Comparison of ENCODE assay signal across 11 cellular contexts in the genomic region with DNA sequence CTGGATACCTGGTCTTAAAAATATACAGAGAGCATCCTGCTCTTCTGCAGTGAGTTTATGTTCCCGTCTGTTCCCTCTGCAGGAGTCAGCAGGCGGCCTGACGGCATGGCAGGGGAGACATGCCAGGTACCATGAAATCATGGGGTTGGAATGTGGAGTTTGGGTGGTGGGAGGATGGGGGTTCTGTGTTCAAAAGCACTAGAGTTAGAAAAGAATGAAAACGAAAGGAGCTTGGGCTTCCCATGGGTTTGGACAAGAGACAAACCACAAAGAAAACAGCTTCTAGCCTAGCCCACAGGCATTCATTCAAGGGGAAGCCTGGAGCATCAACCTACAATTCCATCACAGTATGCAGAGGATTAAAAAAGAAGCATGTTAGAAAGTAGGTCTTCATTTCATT. TPM values are rescaled to one million over a fixed set of nuclear protein-coding genes. Genes with fewer than 3 reads are reported as not detected.
DNase-seq lines count a peak whose midpoint lies in the region; ATAC-seq, FAIRE-seq and TF ChIP-seq lines count a peak whose summit lies in the region.
"Had no signal": no experiment of that assay in that cellular context is flagged by ENCODE, and none has a peak within 500 bp of the region (broad histone marks: within the 10 kb centered on the region; RNA-seq: fewer than 3 reads in every experiment).

No MANE protein-coding gene starts in this region.

- DNase-seq in ELR (ENCODE audit: low read depth) (peak; percentile 79), RWPE1 (ENCODE audit: low spot score) (peak; percentile 40), fibroblast of mammary gland (ENCODE audit: low read depth) (peak; percentile 96), pancreas (peak in 1 of 6 donors; percentile 19), NCI-H1092 treated with DMSO at 0.1 percent for 48 hours (lab: John Stamatoyannopoulos, UW) (no peak)
- DNase-seq in activated CD4-positive, alpha-beta T cell treated with anti-CD3 and anti-CD28 coated beads, Interleukin-2, amount 10 ng/mL, durations not matched to agents 24 days and 14 days = no peak
- DNase-seq: activated CD8-positive, alpha-beta memory T cell treated with anti-CD3 and anti-CD28 coated beads for 24 hours; KG1 had no signal

- no peaks in the 10 kb centered on the region for H3K4me1 ChIP-seq in pancreas

- POLR2A ChIA-PET in RWPE1 (lab: Yijun Ruan, JAX; ENCODE audit: low non-redundant PET) = no interaction called here

- ATAC-seq in pancreas (peak in 3 of 4 donors; percentile 39 to 73 (median 50)), GM19455 (IDR thresholded peaks at IDR 0.05; ENCODE audit: unreplicated experiment) (no peak), HG02973 (IDR thresholded peaks at IDR 0.05; ENCODE audit: unreplicated experiment) (no peak)

- intact Hi-C loops in pancreas (cut with DNase I) = no loop called here
- intact Hi-C loops in activated CD4-positive, alpha-beta T cell treated with anti-CD3 and anti-CD28 coated beads, Interleukin-2, amount 10 ng/mL, durations not matched to agents 24 days and 14 days (cut with micrococcal nuclease) = no loop called here

- peaks cover 7% of the 10 kb centered on the region for H3K9me3 Mint-ChIP-seq in activated CD4-positive, alpha-beta T cell treated with anti-CD3 and anti-CD28 coated beads, Interleukin-2, amount 10 ng/mL, durations not matched to agents 24 days and 14 days

- 69 to 73% methylated on average over 4 of the region's 4 CpGs for WGBS in pancreas, 2 donors

- H3K27ac ChIP-seq in RWPE1 (peak overlapping the region; percentile 40; the same call in 1 of the 2 replicates), pancreas (no peak overlapping the region)

- CTCF ChIA-PET in RWPE1 (lab: Yijun Ruan, JAX) = interaction anchor here (1.1 kb wide), 1 partner anchor 72 kb away, joined by 3 read pairs; no protein-coding TSS in a partner anchor

- TF ChIP-seq CTCF in RWPE1 (conservative IDR thresholded peaks at IDR 0.05; ENCODE audit: low read depth) = no peak
- TF ChIP-seq CTCF in fibroblast of mammary gland (conservative IDR thresholded peaks at IDR 0.05; ENCODE audit: control insufficient read depth, insufficient read depth, low read depth, low read length) = no peak
- no peak for TF ChIP-seq CTCF in pancreas (IDR thresholded peaks at IDR 0.05)

- H3K36me3 Mint-ChIP-seq in activated CD4-positive, alpha-beta T cell treated with anti-CD3 and anti-CD28 coated beads, Interleukin-2, amount 10 ng/mL, durations not matched to agents 24 days and 14 days (ENCODE audit: low read depth) = peaks cover 2% of the 10 kb centered on the region

- peak overlapping the region; percentile 12 for H3K4me3 ChIP-seq in fibroblast of mammary gland (ENCODE audit: control insufficient read depth, low read depth, low read length)
- H3K4me3 ChIP-seq in pancreas = no peak overlapping the region

- no peaks in the 10 kb centered on the region for H3K4me1 Mint-ChIP-seq in activated CD4-positive, alpha-beta T cell treated with anti-CD3 and anti-CD28 coated beads, Interleukin-2, amount 10 ng/mL, durations not matched to agents 24 days and 14 days
- H3K4me1 Mint-ChIP-seq: neural crest cell had no signal

- no peaks in the 10 kb centered on the region for H3K27me3 Mint-ChIP-seq in activated CD4-positive, alpha-beta T cell treated with anti-CD3 and anti-CD28 coated beads, Interleukin-2, amount 10 ng/mL, durations not matched to agents 24 days and 14 days

- H3K27me3 ChIP-seq in pancreas = no peaks in the 10 kb centered on the region

- no peak for FAIRE-seq in pancreas (lab: Jason Lieb, UNC)

- no peak overlapping the region for H3K4me3 Mint-ChIP-seq in activated CD4-positive, alpha-beta T cell treated with anti-CD3 and anti-CD28 coated beads, Interleukin-2, amount 10 ng/mL, durations not matched to agents 24 days and 14 days
- H3K4me3 Mint-ChIP-seq: neural crest cell had no signal

- no peaks in the 10 kb centered on the region for H3K9me3 ChIP-seq in pancreas

- H3K36me3 ChIP-seq in pancreas = no peaks in the 10 kb centered on the region

- no peak overlapping the region for H3K27ac Mint-ChIP-seq in activated CD4-positive, alpha-beta T cell treated with anti-CD3 and anti-CD28 coated beads, Interleukin-2, amount 10 ng/mL, durations not matched to agents 24 days and 14 days

RNA-seq across cellular contexts. Expression of gene WARS2, which starts 59.9 kb away (rescaled TPM):
- 10 to 100 TPM in 3 of 6 donors, 1 to 10 TPM in 3; 8.0 to 14.0 (median 11.4) TPM for total RNA-seq in pancreas
- 1 to 10 TPM; 3.4 to 3.6 TPM for polyA plus RNA-seq in pancreas
- total RNA-seq in activated CD4-positive, alpha-beta T cell treated with anti-CD3 and anti-CD28 coated beads, Interleukin-2, amount 10 ng/mL, durations not matched to agents 24 days and 14 days = 20.2 and 21.5 TPM in 2 replicates

Comparison
In these comparisons a context has a peak if more than half of its experiments do, and no peak if none do; other contexts are left out.
1. DNase-seq: peak in ELR (single experiment), RWPE1 (single experiment) and fibroblast of mammary gland (single experiment); none in NCI-H1092 treated with DMSO at 0.1 percent for 48 hours (single experiment) and activated CD4-positive, alpha-beta T cell treated with anti-CD3 and anti-CD28 coated beads, Interleukin-2, amount 10 ng/mL, durations not matched to agents 24 days and 14 days (single experiment).
2. ATAC-seq: peak in pancreas (3 of 4); none in GM19455 (single experiment) and HG02973 (single experiment).